Comparison of ENCODE assay signal across 8 cellular contexts in genomic region chr19:44212865-44213346, GRCh38. TPM values are rescaled to one million over a fixed set of nuclear protein-coding genes. Genes with fewer than 3 reads are reported as not detected.
DNase-seq lines count a peak whose midpoint lies in the region; ATAC-seq and TF ChIP-seq lines count a peak whose summit lies in the region.

No MANE protein-coding gene starts in this region.

- TF ChIP-seq CTCF in cardiac muscle cell (IDR thresholded peaks at IDR 0.05; ENCODE audit: low read depth, low read length), result no peak

- H3K27ac Mint-ChIP-seq in activated naive CD8-positive, alpha-beta T cell treated with anti-CD3 and anti-CD28 coated beads, Interleukin-2, amount 50 U/mL, for 24 hours, result peak overlapping the region; percentile 85

- ATAC-seq in activated naive CD8-positive, alpha-beta T cell treated with anti-CD3 and anti-CD28 coated beads, Interleukin-2, amount 50 U/mL, for 24 hours, result no peak
- peak; percentile 17 to 33 for ATAC-seq in right cardiac atrium

- H3K4me3 Mint-ChIP-seq in activated naive CD8-positive, alpha-beta T cell treated with anti-CD3 and anti-CD28 coated beads, Interleukin-2, amount 50 U/mL, for 24 hours, result peak overlapping the region; percentile 89

- H3K9me3 ChIP-seq in cardiac muscle cell (ENCODE audit: low read depth) (no peaks in the 10 kb centered on the region), right cardiac atrium (ENCODE audit: control insufficient read depth, low read length) (no peaks in the 10 kb centered on the region)

- peaks cover 20% of the 10 kb centered on the region for H3K4me1 Mint-ChIP-seq in activated naive CD8-positive, alpha-beta T cell treated with anti-CD3 and anti-CD28 coated beads, Interleukin-2, amount 50 U/mL, for 24 hours

- peak overlapping the region; percentile 68 for H3K4me3 ChIP-seq in cardiac muscle cell
- H3K4me3 ChIP-seq in right cardiac atrium (ENCODE audit: low read length), result peak overlapping the region; percentile 99

- H3K27me3 ChIP-seq in cardiac muscle cell (no peaks in the 10 kb centered on the region), right cardiac atrium (ENCODE audit: control insufficient read depth, insufficient read depth) (no peaks in the 10 kb centered on the region)

- peaks cover 31% of the 10 kb centered on the region for H3K9me3 Mint-ChIP-seq in activated naive CD8-positive, alpha-beta T cell treated with anti-CD3 and anti-CD28 coated beads, Interleukin-2, amount 50 U/mL, for 24 hours

- no peaks in the 10 kb centered on the region for H3K27me3 Mint-ChIP-seq in activated naive CD8-positive, alpha-beta T cell treated with anti-CD3 and anti-CD28 coated beads, Interleukin-2, amount 50 U/mL, for 24 hours

- H3K27ac ChIP-seq in cardiac muscle cell (peak overlapping the region; percentile 64), right cardiac atrium (ENCODE audit: low read length) (peak overlapping the region; percentile 94)

- WGBS in right cardiac atrium, result 2% methylated on average over 15 of the region's 15 CpGs

- intact Hi-C loops in cardiac septum (cut with DNase I), result loop anchor here (1.0 to 5.0 kb wide), 2 partner anchors 72 to 101 kb away; partner anchors contain the start of genes ZNF225 and ZNF234
- intact Hi-C loops in right cardiac atrium (cut with DNase I), result no loop called here

- H3K4me1 ChIP-seq in cardiac muscle cell (ENCODE audit: low read depth), result peaks cover 18% of the 10 kb centered on the region
- H3K4me1 ChIP-seq in right cardiac atrium (ENCODE audit: control insufficient read depth, insufficient read depth, low read length), result no peaks in the 10 kb centered on the region

- peak in 1 of 2 donors; percentile 34 for DNase-seq in cardiac muscle cell (ENCODE audit: low read depth in 1 of 2, low spot score in 1 of 2)
- DNase-seq in cardiac septum (ENCODE audit: low spot score), result no peak
- peak; percentile 2 for DNase-seq in LoVo (ENCODE audit: low spot score)
- peak; percentile 5 for DNase-seq in activated naive CD8-positive, alpha-beta T cell treated with anti-CD3 and anti-CD28 coated beads, Interleukin-2, amount 50 U/mL, for 24 hours
- no peak for DNase-seq in right cardiac atrium
- peak; percentile 17 for DNase-seq in renal cortical epithelial cell (ENCODE audit: low read depth)
- no peak for DNase-seq in NCI-H1930 (lab: John Stamatoyannopoulos, UW)
- DNase-seq in NCI-H187 (lab: John Stamatoyannopoulos, UW), result no peak

- peaks cover 48% of the 10 kb centered on the region for H3K36me3 Mint-ChIP-seq in activated naive CD8-positive, alpha-beta T cell treated with anti-CD3 and anti-CD28 coated beads, Interleukin-2, amount 50 U/mL, for 24 hours (ENCODE audit: low read depth)

- H3K36me3 ChIP-seq in cardiac muscle cell, result peaks cover 10% of the 10 kb centered on the region

RNA-seq across cellular contexts. Expression of gene ZNF227, which starts 0.6 kb away (rescaled TPM):
- 11.8 and 18.9 TPM in 2 replicates for total RNA-seq in cardiac muscle cell
- 9.4 and 20.9 TPM in 2 replicates for polyA plus RNA-seq in cardiac muscle cell
- total RNA-seq in cardiac septum, result 15.4 TPM
- total RNA-seq in right cardiac atrium, result 10 to 100 TPM; 13.2 to 16.0 (median 15.0) TPM
- polyA plus RNA-seq in right cardiac atrium, result 5.2 TPM
- 17.9 and 24.7 TPM in 2 replicates for total RNA-seq in renal cortical epithelial cell

RNA-seq across cellular contexts. Expression of gene ZNF233, which starts 46.8 kb away (rescaled TPM):
- total RNA-seq in cardiac muscle cell (0.67 and 2.8 TPM in 2 replicates), cardiac septum (5.0 TPM), right cardiac atrium (1 to 10 TPM; 3.4 to 8.8 (median 6.4) TPM), renal cortical epithelial cell (0.69 and 2.9 TPM in 2 replicates)
- polyA plus RNA-seq in cardiac muscle cell (5.0 and 6.0 TPM in 2 replicates), right cardiac atrium (3.2 TPM)

RNA-seq across cellular contexts. Expression of gene ZNF226, which starts 48.0 kb away (rescaled TPM):
- total RNA-seq in cardiac muscle cell (17.3 and 35.3 TPM in 2 replicates), cardiac septum (25.6 TPM), right cardiac atrium (10 to 100 TPM; 19.4 to 23.0 (median 22.2) TPM), renal cortical epithelial cell (13.2 and 25.1 TPM in 2 replicates)
- polyA plus RNA-seq in cardiac muscle cell (21.1 and 56.8 TPM in 2 replicates), right cardiac atrium (24.8 TPM)

Comparison
In these comparisons a context has a peak if more than half of its experiments do, and no peak if none do; other contexts are left out.
1. DNase-seq: peak in LoVo (single experiment), activated naive CD8-positive, alpha-beta T cell treated with anti-CD3 and anti-CD28 coated beads, Interleukin-2, amount 50 U/mL, for 24 hours (single experiment) and renal cortical epithelial cell (single experiment); none in cardiac septum (single experiment), right cardiac atrium (0 of 3), NCI-H1930 (0 of 2) and NCI-H187 (0 of 2).